20 cellular contexts compared by ENCODE assay signal in genomic region chr5:80170117-80170535, GRCh38.
DNase-seq lines count a peak whose midpoint lies in the region; ATAC-seq and TF ChIP-seq lines count a peak whose summit lies in the region.
"Had no signal": no experiment of that assay in that cellular context is flagged by ENCODE, and none has a peak within 500 bp of the region (broad histone marks: within the 10 kb centered on the region; RNA-seq: fewer than 3 reads in every experiment).

No MANE protein-coding gene starts in this region.

- H3K27me3 Mint-ChIP-seq in T-cell = no peaks in the 10 kb centered on the region
- H3K27me3 Mint-ChIP-seq: activated B cell treated with CpG ODN at 0.5 μM for 24 hours had no signal

- no peaks in the 10 kb centered on the region for H4K20me1 ChIP-seq in BLaER1

- peaks cover 53 to 76% (median 69%) of the 10 kb centered on the region in 3 donors for H3K4me1 Mint-ChIP-seq in T-cell
- H3K4me1 Mint-ChIP-seq: activated B cell treated with CpG ODN at 0.5 μM for 24 hours had no signal

- peak overlapping the region; percentile 64 to 71 for H3K27ac Mint-ChIP-seq in T-cell
- H3K27ac Mint-ChIP-seq: activated B cell treated with CpG ODN at 0.5 μM for 24 hours had no signal

- no peaks in the 10 kb centered on the region for H3K9me3 Mint-ChIP-seq in T-cell
- H3K9me3 Mint-ChIP-seq: activated B cell treated with CpG ODN at 0.5 μM for 24 hours had no signal

- H3K4me1 ChIP-seq in BE2C = peaks cover 39% of the 10 kb centered on the region
- peaks cover 56% of the 10 kb centered on the region for H3K4me1 ChIP-seq in BLaER1
- H3K4me1 ChIP-seq: thyroid gland had no signal

- H3K4me3 ChIP-seq in BE2C (ENCODE audit: low read depth, low read length) (no peak overlapping the region), BLaER1 (no peak overlapping the region)
- H3K4me3 ChIP-seq: lung, ovary, PC-9, right lobe of liver, thyroid gland had no signal

- ATAC-seq in T-cell (replicated peaks in 1 of 4) (no peak), HG03175 (IDR thresholded peaks at IDR 0.05; ENCODE audit: unreplicated experiment) (no peak)
- ATAC-seq: right lobe of liver had no signal

- H3K9ac ChIP-seq in BLaER1 = no peak overlapping the region; the same call in 1 of the 2 replicates

- no peak overlapping the region for H3K4me3 Mint-ChIP-seq in T-cell
- H3K4me3 Mint-ChIP-seq: activated B cell treated with CpG ODN at 0.5 μM for 24 hours had no signal

- DNase-seq in BE2C (peak; percentile 79), T-cell (no peak), islet precursor cell (peak; percentile 86), NK-92 (lab: John Stamatoyannopoulos, UW; ENCODE audit: unreplicated experiment) (no peak), NCI-H1694 treated with DMSO at 0.1 percent for 48 hours (lab: John Stamatoyannopoulos, UW) (no peak)
- DNase-seq: activated B cell treated with CpG ODN at 0.5 μM for 24 hours; activated naive CD4-positive, alpha-beta T cell treated with Interleukin-2 at 50 U/mL for 16 hours; AML-193; brain microvascular endothelial cell; cortex of kidney; DMS 273 treated with DMSO at 0.1 percent for 48 hours; HCEC 1CT; NCI-H1436; ovary; PC-9; right lobe of liver; thyroid gland had no signal

- H3K36me3 ChIP-seq in BE2C = peaks cover 19% of the 10 kb centered on the region
- peaks cover 100% of the 10 kb centered on the region for H3K36me3 ChIP-seq in BLaER1
- H3K36me3 ChIP-seq: brain microvascular endothelial cell, ovary, thyroid gland had no signal

- CTCF ChIA-PET in T-cell (lab: Charles Lee) = no interaction called here

- H3K4me2 ChIP-seq in BLaER1 = peak overlapping the region; percentile 56
- H3K4me2 ChIP-seq: PC-9 had no signal

- POLR2A ChIA-PET in T-cell (lab: Charles Lee) = interaction anchor here in 1 of 2 donors (0.5 kb wide), 1 partner anchor 76 kb away, joined by 4 read pairs; no protein-coding TSS in a partner anchor

- no peak for TF ChIP-seq CTCF in BE2C (IDR thresholded peaks at IDR 0.05; ENCODE audit: low read depth, low read length)

- H3K27me3 ChIP-seq in BE2C = no peaks in the 10 kb centered on the region
- no peaks in the 10 kb centered on the region for H3K27me3 ChIP-seq in BLaER1
- H3K27me3 ChIP-seq: brain microvascular endothelial cell, ovary, right lobe of liver, thyroid gland had no signal

- peaks cover 72% of the 10 kb centered on the region for H3K36me3 Mint-ChIP-seq in T-cell

- peak overlapping the region; percentile 60 for H3K27ac ChIP-seq in BLaER1
- H3K27ac ChIP-seq: brain microvascular endothelial cell, ovary, PC-9, right lobe of liver, thyroid gland had no signal

- H3K9me3 ChIP-seq in BE2C (no peaks in the 10 kb centered on the region), BLaER1 (no peaks in the 10 kb centered on the region)
- H3K9me3 ChIP-seq: ovary, right lobe of liver, thyroid gland had no signal

Comparison
In these comparisons a context has a peak if more than half of its experiments do, and no peak if none do; other contexts are left out.
1. DNase-seq: peak in BE2C (single experiment) and islet precursor cell (single experiment); none in T-cell (0 of 34), NK-92 (single experiment) and NCI-H1694 treated with DMSO at 0.1 percent for 48 hours (single experiment).